19 cellular contexts compared by ENCODE assay signal in genomic region chr1:66773227-66773626, GRCh38. TPM values are rescaled to one million over a fixed set of nuclear protein-coding genes. Genes with fewer than 3 reads are reported as not detected.
A peak's percentile ranks its signal among the peaks of the same experiment; 100 is the strongest.
DNase-seq lines count a peak whose midpoint lies in the region; ATAC-seq, FAIRE-seq and TF ChIP-seq lines count a peak whose summit lies in the region.
"Had no signal": no experiment of that assay in that cellular context is flagged by ENCODE, and none has a peak within 500 bp of the region (broad histone marks: within the 10 kb centered on the region; RNA-seq: fewer than 3 reads in every experiment).

No MANE protein-coding gene starts in this region.

- no peak overlapping the region for H3K18ac ChIP-seq in mesendoderm (ENCODE audit: low read length)

- no peak overlapping the region for H3K4me3 Mint-ChIP-seq in stimulated activated memory B cell treated with anti-CD40 and anti-IgM and Interleukin-4, amounts not matched to agents 10 μg/mL and 1 μg/mL and 100 μg/mL, for 72 hours
- H3K4me3 Mint-ChIP-seq: CD4-positive, alpha-beta T cell; H9 had no signal

- H3K4me3 ChIP-seq in WERI-Rb-1 (ENCODE audit: low read depth, low read length) (no peak overlapping the region), mesendoderm (ENCODE audit: low read length) (no peak overlapping the region)
- H3K4me3 ChIP-seq: A549 had no signal

- no peak overlapping the region for H4K8ac ChIP-seq in mesendoderm (ENCODE audit: low read depth, low read length)

- H3K9ac ChIP-seq in mesendoderm (ENCODE audit: low read length) = no peak overlapping the region

- DNase-seq in NCI-H82 (lab: John Stamatoyannopoulos, UW) = peak; percentile 8
- no peak for DNase-seq in NCI-H82 treated with DMSO at 0.1 percent for 48 hours (lab: John Stamatoyannopoulos, UW; ENCODE audit: unreplicated experiment)
- peak; percentile 10 for DNase-seq in WERI-Rb-1
- DNase-seq in mesendoderm = peak; percentile 41
- no peak for DNase-seq in RCC 7860 (ENCODE audit: low spot score)
- DNase-seq: AML-193; Caco-2; CD4-positive, alpha-beta T cell; GOT3; H9 had no signal

- no peaks in the 10 kb centered on the region for H3K9me3 Mint-ChIP-seq in stimulated activated memory B cell treated with anti-CD40 and anti-IgM and Interleukin-4, amounts not matched to agents 10 μg/mL and 1 μg/mL and 100 μg/mL, for 72 hours
- H3K9me3 Mint-ChIP-seq: CD4-positive, alpha-beta T cell; H9 had no signal

- H2BK15ac ChIP-seq in mesendoderm (replicated peaks; ENCODE audit: low read depth) = no peak overlapping the region

- H3K4me1 ChIP-seq in mesendoderm (ENCODE audit: control insufficient read depth, low read depth, low read length) = no peaks in the 10 kb centered on the region
- H3K4me1 ChIP-seq: A549, Caco-2 had no signal

- H3K4ac ChIP-seq in mesendoderm (ENCODE audit: low read depth, low read length) = no peak overlapping the region

- no peaks in the 10 kb centered on the region for H3K4me1 Mint-ChIP-seq in stimulated activated memory B cell treated with anti-CD40 and anti-IgM and Interleukin-4, amounts not matched to agents 10 μg/mL and 1 μg/mL and 100 μg/mL, for 72 hours

- no peaks in the 10 kb centered on the region for H3K27me3 ChIP-seq in WERI-Rb-1 (ENCODE audit: insufficient read depth, low read depth, severe bottlenecking)
- no peaks in the 10 kb centered on the region for H3K27me3 ChIP-seq in mesendoderm (ENCODE audit: insufficient read depth, low read length, poor library complexity)

- peaks cover 11% of the 10 kb centered on the region for H3K27me3 Mint-ChIP-seq in stimulated activated memory B cell treated with anti-CD40 and anti-IgM and Interleukin-4, amounts not matched to agents 10 μg/mL and 1 μg/mL and 100 μg/mL, for 72 hours

- H4K5ac ChIP-seq in mesendoderm (ENCODE audit: low read length) = no peak overlapping the region

- H3K23ac ChIP-seq in mesendoderm (ENCODE audit: low read length) = no peak overlapping the region

- H3K27ac ChIP-seq in WERI-Rb-1 (no peak overlapping the region), mesendoderm (ENCODE audit: low read depth, low read length) (no peak overlapping the region)
- H3K27ac ChIP-seq: 22Rv1, A549, C4-2B had no signal

- no peak for ATAC-seq in HG02870 (IDR thresholded peaks at IDR 0.05; ENCODE audit: unreplicated experiment)
- no peak for ATAC-seq in stimulated activated memory B cell treated with anti-CD40 and anti-IgM and Interleukin-4, amounts not matched to agents 10 μg/mL and 1 μg/mL and 100 μg/mL, for 72 hours
- ATAC-seq: A549 had no signal

- H3K79me2 ChIP-seq in mesendoderm (ENCODE audit: control insufficient read depth, insufficient read depth, low read length) = no peaks in the 10 kb centered on the region

- FAIRE-seq in RCC 7860 (lab: Jason Lieb, UNC) = no peak
- FAIRE-seq: A549, D721Med, G401.6, GM12891 had no signal

- no peaks in the 10 kb centered on the region for H3K36me3 Mint-ChIP-seq in stimulated activated memory B cell treated with anti-CD40 and anti-IgM and Interleukin-4, amounts not matched to agents 10 μg/mL and 1 μg/mL and 100 μg/mL, for 72 hours

- H3K27ac Mint-ChIP-seq in stimulated activated memory B cell treated with anti-CD40 and anti-IgM and Interleukin-4, amounts not matched to agents 10 μg/mL and 1 μg/mL and 100 μg/mL, for 72 hours = no peak overlapping the region
- H3K27ac Mint-ChIP-seq: CD4-positive, alpha-beta T cell; H9 had no signal

- H3K36me3 ChIP-seq in WERI-Rb-1 = no peaks in the 10 kb centered on the region
- no peaks in the 10 kb centered on the region for H3K36me3 ChIP-seq in mesendoderm (ENCODE audit: control insufficient read depth, insufficient read depth, low read length)

- H3K4me2 ChIP-seq in mesendoderm (ENCODE audit: low read length) = no peak overlapping the region
- H3K4me2 ChIP-seq: A549 had no signal

- no peak overlapping the region for H3K56ac ChIP-seq in mesendoderm (ENCODE audit: low read length)

- H2AK5ac ChIP-seq in mesendoderm (ENCODE audit: low read length) = no peak overlapping the region

- TF ChIP-seq CTCF in WERI-Rb-1 (IDR thresholded peaks at IDR 0.05; ENCODE audit: low read depth, low read length) = no peak

- H2BK120ac ChIP-seq in mesendoderm (ENCODE audit: low read depth, low read length) = no peak overlapping the region

- no peaks in the 10 kb centered on the region for H3K9me3 ChIP-seq in WERI-Rb-1 (ENCODE audit: severe bottlenecking)
- H3K9me3 ChIP-seq: A549, Caco-2 had no signal

- H2BK5ac ChIP-seq in mesendoderm (ENCODE audit: low read length) = no peak overlapping the region

- no peaks in the 10 kb centered on the region for H3K79me1 ChIP-seq in mesendoderm (ENCODE audit: low read length)

- WGBS in mesendoderm (ENCODE audit: extremely low coverage, insufficient coverage, low lambda C conversion rate) = no CpG with 5 or more reads among the region's 2 CpGs

RNA-seq across cellular contexts. Expression of gene DYNLT5, which starts 21.0 kb away (rescaled TPM):
- polyA plus RNA-seq in mesendoderm (2013, experiment 1 of 2) = 0.27 TPM
- 0.45 TPM for polyA plus RNA-seq in mesendoderm (2013, experiment 2 of 2)
- polyA plus RNA-seq: A549 had no signal

RNA-seq across cellular contexts. Expression of gene INSL5, which starts 27.8 kb away (rescaled TPM):
- polyA plus RNA-seq in mesendoderm (2013, experiment 1 of 2) = not detected
- polyA plus RNA-seq in mesendoderm (2013, experiment 2 of 2) = not detected
- polyA plus RNA-seq: A549, BJ had no signal

Comparison
In these comparisons a context has a peak if more than half of its experiments do, and no peak if none do; other contexts are left out.
1. DNase-seq: peak in NCI-H82 (single experiment), WERI-Rb-1 (single experiment) and mesendoderm (single experiment); none in NCI-H82 treated with DMSO at 0.1 percent for 48 hours (single experiment) and RCC 7860 (single experiment).